ENCODE assay signal across 10 cellular contexts in genomic region chr19:35115538-35115951, GRCh38. TPM values are rescaled to one million over a fixed set of nuclear protein-coding genes. Genes with fewer than 3 reads are reported as not detected.
DNase-seq lines count a peak whose midpoint lies in the region; TF ChIP-seq lines count a peak whose summit lies in the region.
"Had no signal": no experiment of that assay in that cellular context is flagged by ENCODE, and none has a peak within 500 bp of the region (broad histone marks: within the 10 kb centered on the region; RNA-seq: fewer than 3 reads in every experiment).

TSS of gene FXYD3 (plus strand) at chr19:35115823. CDS start at chr19:35119377, 3,554 bp downstream.

- TF ChIP-seq CTCF in PC-9 (conservative IDR thresholded peaks at IDR 0.05) (no peak), fibroblast of the aortic adventitia (IDR thresholded peaks at IDR 0.05; ENCODE audit: insufficient read depth, low read length) (no peak)

- H3K4ac ChIP-seq in trophoblast cell (ENCODE audit: low read depth, low read length): no peak within 1 kb of the TSS

- H3K14ac ChIP-seq in trophoblast cell (ENCODE audit: low read length): no peak within 1 kb of the TSS

- CTCF ChIA-PET in PC-9 (lab: Charles Lee): interaction anchor here (1.2 kb wide), 1 partner anchor 24 kb away, joined by 3 read pairs; no protein-coding TSS in a partner anchor

- no peaks in the 10 kb centered on the region for H3K36me3 ChIP-seq in BLaER1 treated with 17β-estradiol and CSF1 and Interleukin-3, amounts not matched to agents 10 nM and 100 nM
- no peaks in the 10 kb centered on the region for H3K36me3 ChIP-seq in PC-9 (ENCODE audit: low read depth)
- H3K36me3 ChIP-seq in trophoblast cell (ENCODE audit: control insufficient read depth in 1 of 2, insufficient read depth in 2 of 2, low read length in 2 of 2): no peaks in the 10 kb centered on the region

- H2AFZ ChIP-seq in PC-9 (peak within 1 kb of the TSS; percentile 74), trophoblast cell (ENCODE audit: insufficient read depth, low read length, poor library complexity) (peak within 1 kb of the TSS; percentile 71)

- peak within 1 kb of the TSS; percentile 18 for H4K91ac ChIP-seq in trophoblast cell (ENCODE audit: low read depth, low read length)

- no peaks in the 10 kb centered on the region for H3K9me3 ChIP-seq in BLaER1 treated with 17β-estradiol and CSF1 and Interleukin-3, amounts not matched to agents 10 nM and 100 nM (replicated peaks in 1 of 11)
- H3K9me3 ChIP-seq in PC-9 (ENCODE audit: insufficient read depth, low read depth) (no peaks in the 10 kb centered on the region), trophoblast cell (ENCODE audit: insufficient read depth, low read depth, low read length) (no peaks in the 10 kb centered on the region)

- H2BK120ac ChIP-seq in trophoblast cell (ENCODE audit: insufficient read depth, low read length, poor library complexity): peak within 1 kb of the TSS; percentile 5

- peak within 1 kb of the TSS in 4 of 10 experiments; percentile 14 to 51 (median 28); a peak in 5 of 20 replicates for H3K4me3 ChIP-seq in BLaER1 treated with 17β-estradiol and CSF1 and Interleukin-3, amounts not matched to agents 10 nM and 100 nM
- H3K4me3 ChIP-seq in PC-9 (peak within 1 kb of the TSS; percentile 89), fibroblast of the aortic adventitia (ENCODE audit: low read depth, low read length) (peak within 1 kb of the TSS; percentile 39), trophoblast cell (ENCODE audit: low read depth, low read length) (no peak within 1 kb of the TSS)

- no peak within 1 kb of the TSS for H3K23ac ChIP-seq in trophoblast cell (ENCODE audit: low read length)

- POLR2A ChIA-PET in PC-9 (lab: Charles Lee; ENCODE audit: unreplicated experiment): interaction anchor here (0.6 to 0.9 kb wide), 2 partner anchors 9 to 25 kb away, joined by 3 to 19 read pairs; no protein-coding TSS in a partner anchor

- no peaks in the 10 kb centered on the region for H3K27me3 ChIP-seq in BLaER1 treated with 17β-estradiol and CSF1 and Interleukin-3, amounts not matched to agents 10 nM and 100 nM
- no peaks in the 10 kb centered on the region for H3K27me3 ChIP-seq in PC-9 (ENCODE audit: insufficient read depth, low read depth)
- no peaks in the 10 kb centered on the region for H3K27me3 ChIP-seq in trophoblast cell (ENCODE audit: insufficient read depth, low read length)

- H3K27ac ChIP-seq in BLaER1 treated with 17β-estradiol and CSF1 and Interleukin-3, amounts not matched to agents 10 nM and 100 nM: no peak within 1 kb of the TSS
- H3K27ac ChIP-seq in PC-9 (peak within 1 kb of the TSS; percentile 71), trophoblast cell (ENCODE audit: low read depth, low read length) (no peak within 1 kb of the TSS)

- H3K4me1 ChIP-seq in BLaER1 treated with 17β-estradiol and CSF1 and Interleukin-3, amounts not matched to agents 10 nM and 100 nM: peaks cover 24 to 46% (median 38%) of the 10 kb centered on the region in 10 experiments
- H3K4me1 ChIP-seq in PC-9 (replicated peaks; ENCODE audit: insufficient read depth) (peaks cover 57% of the 10 kb centered on the region), trophoblast cell (ENCODE audit: control insufficient read depth in 1 of 2, insufficient read depth in 2 of 2, low read length in 2 of 2) (peaks cover 4 to 10% of the 10 kb centered on the region in 2 experiments)

- no peaks in the 10 kb centered on the region for H4K20me1 ChIP-seq in BLaER1 treated with 17β-estradiol and CSF1 and Interleukin-3, amounts not matched to agents 10 nM and 100 nM
- no peaks in the 10 kb centered on the region for H4K20me1 ChIP-seq in PC-9 (ENCODE audit: insufficient read depth)

- H3K79me1 ChIP-seq in trophoblast cell (ENCODE audit: low read length): peaks cover 3% of the 10 kb centered on the region

- peak within 1 kb of the TSS; percentile 65 for H3K18ac ChIP-seq in trophoblast cell (ENCODE audit: low read length)

- no CpG with 5 or more reads among the region's 6 CpGs for WGBS in trophoblast cell (ENCODE audit: extremely low coverage, insufficient coverage, insufficient read length)

- peak within 1 kb of the TSS in 6 of 11 experiments; percentile 13 to 47 (median 26); a peak in 4 of 22 replicates for H3K9ac ChIP-seq in BLaER1 treated with 17β-estradiol and CSF1 and Interleukin-3, amounts not matched to agents 10 nM and 100 nM
- no peak within 1 kb of the TSS for H3K9ac ChIP-seq in trophoblast cell (ENCODE audit: low read length)

- H3K4me2 ChIP-seq in BLaER1 treated with 17β-estradiol and CSF1 and Interleukin-3, amounts not matched to agents 10 nM and 100 nM: peak within 1 kb of the TSS; percentile 43 to 90 (median 70)
- H3K4me2 ChIP-seq in PC-9: peak within 1 kb of the TSS; percentile 99
- H3K4me2 ChIP-seq in trophoblast cell (ENCODE audit: low read length): peak within 1 kb of the TSS; percentile 48

- no peak within 1 kb of the TSS for H4K12ac ChIP-seq in trophoblast cell (ENCODE audit: low read depth, low read length)

- H3K9me2 ChIP-seq in PC-9 (ENCODE audit: insufficient read depth): no peaks in the 10 kb centered on the region

- DNase-seq in PC-9: peak in 1 of 2 experiments; percentile 55
- DNase-seq in fibroblast of the aortic adventitia (ENCODE audit: low read depth): no peak
- no peak for DNase-seq in trophoblast cell
- DNase-seq in posterior vena cava (ENCODE audit: low spot score): no peak
- no peak for DNase-seq in NCI-H2196 (lab: John Stamatoyannopoulos, UW; ENCODE audit: unreplicated experiment)
- DNase-seq in NK-92 treated with Interleukin-12 subunit alpha and Interleukin-12 subunit beta, amount 100 ng/mL, for 24 hours (lab: John Stamatoyannopoulos, UW): no peak
- no peak for DNase-seq in RPMI8226
- DNase-seq: DMS79 had no signal

- intact Hi-C loops in PC-9 (cut with micrococcal nuclease; ENCODE audit: unreplicated experiment): loop anchor here (1.0 to 10.0 kb wide), 2 partner anchors 8 to 141 kb away; no protein-coding TSS in a partner anchor
- intact Hi-C loops in posterior vena cava (cut with DNase I): no loop called here

- H2AK5ac ChIP-seq in trophoblast cell (ENCODE audit: low read length): no peak within 1 kb of the TSS

- H4K8ac ChIP-seq in trophoblast cell (ENCODE audit: low read depth, low read length): peak within 1 kb of the TSS; percentile 31

- BruUV-seq in PC-9 (replicated peaks; lab: Mats Ljungman, UMichigan): no TSS peak

- H2BK5ac ChIP-seq in trophoblast cell (ENCODE audit: low read depth, low read length, poor library complexity): no peak within 1 kb of the TSS

- peak within 1 kb of the TSS; percentile 34 for H2BK12ac ChIP-seq in trophoblast cell (ENCODE audit: low read length)

- H3F3A ChIP-seq in PC-9 (ENCODE audit: insufficient read depth, low read depth): peaks cover 47% of the 10 kb centered on the region

- peaks cover 39% of the 10 kb centered on the region for H3K79me2 ChIP-seq in PC-9 (ENCODE audit: low read depth)
- no peaks in the 10 kb centered on the region for H3K79me2 ChIP-seq in trophoblast cell (ENCODE audit: control insufficient read depth, insufficient read depth, low read length, poor library complexity)

RNA-seq across cellular contexts. Expression of gene FXYD3, which starts in this region (rescaled TPM):
- total RNA-seq in PC-9 (2021): 240 and 287 TPM in 2 replicates
- total RNA-seq in fibroblast of the aortic adventitia (ENCODE audit: low replicate concordance): 1.3 TPM in 1 of 2 replicates, not detected in the other
- 1.9 and 2.6 TPM in 2 replicates for polyA plus RNA-seq in trophoblast cell (2013)
- not detected for total RNA-seq in posterior vena cava
- total RNA-seq: glomerular endothelial cell had no signal

Comparison
In these comparisons a context has a peak if more than half of its experiments do, and no peak if none do; other contexts are left out.
1. RNA of gene FXYD3 (total RNA-seq): 240 to 287 TPM in PC-9; not detected in posterior vena cava and 1.3 TPM in fibroblast of the aortic adventitia; every median in the first group is over 100 times any median in the second.
2. H3K4me2 ChIP-seq: peak in every context shown above with its lines; median percentile 99 in PC-9; 70 in BLaER1 treated with 17β-estradiol and CSF1 and Interleukin-3, amounts not matched to agents 10 nM and 100 nM; 48 in trophoblast cell.